ENCODE assay signal across 2 cellular contexts in genomic region chr6:34771727-34772126, GRCh38.
A peak's percentile ranks its signal among the peaks of the same experiment; 100 is the strongest.
TF ChIP-seq lines count a peak whose summit lies in the region.

No MANE protein-coding gene starts in this region.

TF ChIP-seq in IMR-90, 13 proteins besides CTCF, POLR2A, EP300 and RAD21:
- TF ChIP-seq SMC3 (IDR thresholded peaks at IDR 0.05; ENCODE audit: low read depth, low read length) (no peak), MAFK (IDR thresholded peaks at IDR 0.05; ENCODE audit: low read depth, low read length) (peak; percentile 7; the same call in 1 of the 2 replicates)

TF ChIP-seq in GM23338, 12 proteins besides CTCF, POLR2A, EP300 and RAD21:
- TF ChIP-seq REST (IDR thresholded peaks at IDR 0.05; ENCODE audit: unreplicated experiment), result no peak
- no peak for TF ChIP-seq STAT1 (IDR thresholded peaks at IDR 0.05; ENCODE audit: unreplicated experiment)
- TF ChIP-seq, protein P1, sequence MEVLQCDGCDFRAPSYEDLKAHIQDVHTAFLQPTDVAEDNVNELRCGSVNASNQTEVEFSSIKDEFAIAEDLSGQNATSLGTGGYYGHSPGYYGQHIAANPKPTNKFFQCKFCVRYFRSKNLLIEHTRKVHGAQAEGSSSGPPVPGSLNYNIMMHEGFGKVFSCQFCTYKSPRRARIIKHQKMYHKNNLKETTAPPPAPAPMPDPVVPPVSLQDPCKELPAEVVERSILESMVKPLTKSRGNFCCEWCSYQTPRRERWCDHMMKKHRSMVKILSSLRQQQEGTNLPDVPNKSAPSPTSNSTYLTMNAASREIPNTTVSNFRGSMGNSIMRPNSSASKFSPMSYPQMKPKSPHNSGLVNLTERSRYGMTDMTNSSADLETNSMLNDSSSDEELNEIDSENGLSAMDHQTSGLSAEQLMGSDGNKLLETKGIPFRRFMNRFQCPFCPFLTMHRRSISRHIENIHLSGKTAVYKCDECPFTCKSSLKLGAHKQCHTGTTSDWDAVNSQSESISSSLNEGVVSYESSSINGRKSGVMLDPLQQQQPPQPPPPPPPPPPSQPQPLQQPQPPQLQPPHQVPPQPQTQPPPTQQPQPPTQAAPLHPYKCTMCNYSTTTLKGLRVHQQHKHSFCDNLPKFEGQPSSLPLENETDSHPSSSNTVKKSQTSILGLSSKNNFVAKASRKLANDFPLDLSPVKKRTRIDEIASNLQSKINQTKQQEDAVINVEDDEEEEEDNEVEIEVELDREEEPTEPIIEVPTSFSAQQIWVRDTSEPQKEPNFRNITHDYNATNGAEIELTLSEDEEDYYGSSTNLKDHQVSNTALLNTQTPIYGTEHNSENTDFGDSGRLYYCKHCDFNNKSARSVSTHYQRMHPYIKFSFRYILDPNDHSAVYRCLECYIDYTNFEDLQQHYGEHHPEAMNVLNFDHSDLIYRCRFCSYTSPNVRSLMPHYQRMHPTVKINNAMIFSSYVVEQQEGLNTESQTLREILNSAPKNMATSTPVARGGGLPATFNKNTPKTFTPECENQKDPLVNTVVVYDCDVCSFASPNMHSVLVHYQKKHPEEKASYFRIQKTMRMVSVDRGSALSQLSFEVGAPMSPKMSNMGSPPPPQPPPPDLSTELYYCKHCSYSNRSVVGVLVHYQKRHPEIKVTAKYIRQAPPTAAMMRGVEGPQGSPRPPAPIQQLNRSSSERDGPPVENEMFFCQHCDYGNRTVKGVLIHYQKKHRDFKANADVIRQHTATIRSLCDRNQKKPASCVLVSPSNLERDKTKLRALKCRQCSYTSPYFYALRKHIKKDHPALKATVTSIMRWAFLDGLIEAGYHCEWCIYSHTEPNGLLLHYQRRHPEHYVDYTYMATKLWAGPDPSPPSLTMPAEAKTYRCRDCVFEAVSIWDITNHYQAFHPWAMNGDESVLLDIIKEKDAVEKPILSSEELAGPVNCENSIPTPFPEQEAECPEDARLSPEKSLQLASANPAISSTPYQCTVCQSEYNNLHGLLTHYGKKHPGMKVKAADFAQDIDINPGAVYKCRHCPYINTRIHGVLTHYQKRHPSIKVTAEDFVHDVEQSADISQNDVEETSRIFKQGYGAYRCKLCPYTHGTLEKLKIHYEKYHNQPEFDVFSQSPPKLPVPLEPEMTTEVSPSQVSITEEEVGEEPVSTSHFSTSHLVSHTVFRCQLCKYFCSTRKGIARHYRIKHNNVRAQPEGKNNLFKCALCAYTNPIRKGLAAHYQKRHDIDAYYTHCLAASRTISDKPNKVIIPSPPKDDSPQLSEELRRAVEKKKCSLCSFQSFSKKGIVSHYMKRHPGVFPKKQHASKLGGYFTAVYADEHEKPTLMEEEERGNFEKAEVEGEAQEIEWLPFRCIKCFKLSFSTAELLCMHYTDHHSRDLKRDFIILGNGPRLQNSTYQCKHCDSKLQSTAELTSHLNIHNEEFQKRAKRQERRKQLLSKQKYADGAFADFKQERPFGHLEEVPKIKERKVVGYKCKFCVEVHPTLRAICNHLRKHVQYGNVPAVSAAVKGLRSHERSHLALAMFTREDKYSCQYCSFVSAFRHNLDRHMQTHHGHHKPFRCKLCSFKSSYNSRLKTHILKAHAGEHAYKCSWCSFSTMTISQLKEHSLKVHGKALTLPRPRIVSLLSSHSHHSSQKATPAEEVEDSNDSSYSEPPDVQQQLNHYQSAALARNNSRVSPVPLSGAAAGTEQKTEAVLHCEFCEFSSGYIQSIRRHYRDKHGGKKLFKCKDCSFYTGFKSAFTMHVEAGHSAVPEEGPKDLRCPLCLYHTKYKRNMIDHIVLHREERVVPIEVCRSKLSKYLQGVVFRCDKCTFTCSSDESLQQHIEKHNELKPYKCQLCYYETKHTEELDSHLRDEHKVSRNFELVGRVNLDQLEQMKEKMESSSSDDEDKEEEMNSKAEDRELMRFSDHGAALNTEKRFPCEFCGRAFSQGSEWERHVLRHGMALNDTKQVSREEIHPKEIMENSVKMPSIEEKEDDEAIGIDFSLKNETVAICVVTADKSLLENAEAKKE (CRISPR knock-in tag; IDR thresholded peaks at IDR 0.05), result no peak
- TF ChIP-seq EZH2 (IDR thresholded peaks at IDR 0.05; ENCODE audit: low read depth, unreplicated experiment), result no peak
- TF ChIP-seq, protein P2, sequence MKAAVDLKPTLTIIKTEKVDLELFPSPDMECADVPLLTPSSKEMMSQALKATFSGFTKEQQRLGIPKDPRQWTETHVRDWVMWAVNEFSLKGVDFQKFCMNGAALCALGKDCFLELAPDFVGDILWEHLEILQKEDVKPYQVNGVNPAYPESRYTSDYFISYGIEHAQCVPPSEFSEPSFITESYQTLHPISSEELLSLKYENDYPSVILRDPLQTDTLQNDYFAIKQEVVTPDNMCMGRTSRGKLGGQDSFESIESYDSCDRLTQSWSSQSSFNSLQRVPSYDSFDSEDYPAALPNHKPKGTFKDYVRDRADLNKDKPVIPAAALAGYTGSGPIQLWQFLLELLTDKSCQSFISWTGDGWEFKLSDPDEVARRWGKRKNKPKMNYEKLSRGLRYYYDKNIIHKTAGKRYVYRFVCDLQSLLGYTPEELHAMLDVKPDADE (IDR thresholded peaks at IDR 0.05), result no peak
- TF ChIP-seq POLR2AphosphoS5 (IDR thresholded peaks at IDR 0.05; ENCODE audit: low read depth), result no peak
- TF ChIP-seq EZH2phosphoT487 (IDR thresholded peaks at IDR 0.05; ENCODE audit: unreplicated experiment), result no peak
- no peak for TF ChIP-seq ZNF331 (CRISPR knock-in tag; IDR thresholded peaks at IDR 0.05; ENCODE audit: low read depth)
- no peak for TF ChIP-seq NANOG (IDR thresholded peaks at IDR 0.05; ENCODE audit: borderline replicate concordance)
